8 cellular contexts compared by ENCODE assay signal in the genomic region with DNA sequence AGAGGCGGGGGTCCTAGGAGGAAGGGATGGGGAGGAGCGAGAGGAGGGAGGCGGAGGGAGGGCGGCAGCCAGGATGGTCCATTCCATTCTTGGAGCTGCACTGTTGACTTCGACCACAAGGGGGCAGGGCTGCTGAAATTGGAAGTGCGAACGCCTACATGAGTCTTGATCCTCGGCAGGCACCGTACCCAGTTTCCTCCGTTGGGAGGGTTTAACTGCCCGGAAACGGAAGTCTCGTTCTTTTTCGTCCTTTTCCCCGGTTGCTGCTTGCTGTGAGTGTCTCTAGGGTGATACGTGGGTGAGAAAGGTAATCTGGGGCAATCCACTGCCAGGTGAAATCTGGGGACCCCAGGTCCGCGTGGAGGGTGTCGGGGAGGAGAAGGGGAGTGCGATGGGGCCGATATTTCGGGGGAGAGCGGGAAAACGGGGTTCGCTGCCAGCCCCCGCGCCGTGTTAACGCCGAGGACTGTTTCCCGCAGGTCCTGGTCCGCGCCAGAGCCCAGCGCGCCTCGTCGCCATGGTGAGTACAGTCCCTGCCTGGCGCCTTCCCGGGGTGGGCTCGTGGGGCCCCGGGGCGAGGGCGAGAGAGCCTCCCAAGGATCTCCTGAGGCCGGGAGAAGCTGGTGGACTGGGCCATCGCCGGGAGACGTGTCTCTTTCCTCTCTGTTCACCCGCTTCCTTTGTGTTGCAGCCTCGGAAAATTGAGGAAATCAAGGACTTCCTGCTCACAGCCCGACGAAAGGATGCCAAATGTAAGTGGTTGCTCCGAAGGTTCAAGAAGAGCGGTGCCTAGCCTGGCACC. TPM values are rescaled to one million over a fixed set of nuclear protein-coding genes. Genes with fewer than 3 reads are reported as not detected.
DNase-seq lines count a peak whose midpoint lies in the region; ATAC-seq and TF ChIP-seq lines count a peak whose summit lies in the region.

A gene (plus strand): TSS at position 240 of the 802 bp plus-strand sequence. CDS start 278 bp downstream, at position 518.

- BruUV-seq in HCT116 (replicated peaks; lab: Mats Ljungman, UMichigan), result TSS peak; percentile 65

- H3K4me3 Mint-ChIP-seq in activated naive CD4-positive, alpha-beta T cell treated with anti-CD3 and anti-CD28 coated beads, Interleukin-2, amount 50 U/mL, for 24 hours, result peak within 1 kb of the TSS; percentile 100

- DNase-seq in GF-D8 (lab: John Stamatoyannopoulos, UW) (peak; percentile 80), HCT116 (ENCODE audit: low read depth, low spot score) (peak; percentile 99), NCI-H1048 (lab: John Stamatoyannopoulos, UW) (peak; percentile 89), glomerular endothelial cell (ENCODE audit: extremely low read depth, low read depth, low spot score) (peak; percentile 94), occipital lobe (lab: John Stamatoyannopoulos, UW) (peak; percentile 89)

- H3K9ac ChIP-seq in HCT116 (ENCODE audit: low read length), result peak within 1 kb of the TSS; percentile 99

- no peaks in the 10 kb centered on the region for H3K27me3 ChIP-seq in HCT116 (ENCODE audit: insufficient read depth, low read length)

- H3K9me2 ChIP-seq in HCT116 (ENCODE audit: insufficient read depth), result no peaks in the 10 kb centered on the region

- peaks cover 18% of the 10 kb centered on the region for H3K36me3 Mint-ChIP-seq in activated naive CD4-positive, alpha-beta T cell treated with anti-CD3 and anti-CD28 coated beads, Interleukin-2, amount 50 U/mL, for 24 hours

- peak; percentile 83 to 98 (median 98) for TF ChIP-seq CTCF in HCT116 (IDR thresholded peaks at IDR 0.05 in 2 of 3, conservative IDR thresholded peaks at IDR 0.05 in 1 of 3; ENCODE audit: borderline replicate concordance in 1 of 3, insufficient read depth in 1 of 3, low read depth in 2 of 3, low read length in 2 of 3)

- CTCF ChIA-PET in HCT116 (lab: Charles Lee), result interaction anchor here (0.7 to 2.1 kb wide), 6 partner anchors 10 to 118 kb away, joined by 3 to 8 read pairs (median 4); a partner anchor contains a TSS

- H3K9me3 ChIP-seq in HCT116 (ENCODE audit: control insufficient read depth in 1 of 2, insufficient read depth in 1 of 2, low read depth in 1 of 2, low read length in 2 of 2), result no peaks in the 10 kb centered on the region

- ATAC-seq in HCT116, result peak; percentile 74
- peak; percentile 81 for ATAC-seq in SK-N-SH treated with all-trans-retinoic acid at 6 μM for 48 hours

- H3K36me3 ChIP-seq in HCT116 (ENCODE audit: control insufficient read depth in 1 of 2, insufficient read depth in 2 of 2, low read length in 2 of 2), result peaks cover 31 to 47% of the 10 kb centered on the region in 2 experiments

- peak within 1 kb of the TSS; percentile 98 to 99 for H3K4me3 ChIP-seq in HCT116 (replicated peaks in 1 of 2; ENCODE audit: low read depth in 1 of 2, low read length in 2 of 2)

- H3K79me2 ChIP-seq in HCT116 (ENCODE audit: insufficient read depth, low read length), result peaks cover 52% of the 10 kb centered on the region

- peak within 1 kb of the TSS; percentile 59 for H2AFZ ChIP-seq in HCT116 (ENCODE audit: low read depth, low read length, poor library complexity, severe bottlenecking)

- no peaks in the 10 kb centered on the region for H3K9me3 Mint-ChIP-seq in activated naive CD4-positive, alpha-beta T cell treated with anti-CD3 and anti-CD28 coated beads, Interleukin-2, amount 50 U/mL, for 24 hours

- RAD21 ChIA-PET in HCT116 (lab: Charles Lee; ENCODE audit: low non-redundant PET in 1 of 2, low total read pairs in 2 of 2, uncharacterized antibody in 2 of 2, unreplicated experiment in 2 of 2), result no interaction called here

- H3K27me3 Mint-ChIP-seq in activated naive CD4-positive, alpha-beta T cell treated with anti-CD3 and anti-CD28 coated beads, Interleukin-2, amount 50 U/mL, for 24 hours, result peaks cover 2% of the 10 kb centered on the region

- POLR2A ChIA-PET in HCT116 (lab: Charles Lee), result interaction anchor here (0.9 to 2.1 kb wide), 5 partner anchors 8 to 15 kb away, joined by 3 to 16 read pairs (median 3); a partner anchor contains a TSS

- H3K27ac Mint-ChIP-seq in activated naive CD4-positive, alpha-beta T cell treated with anti-CD3 and anti-CD28 coated beads, Interleukin-2, amount 50 U/mL, for 24 hours, result peak within 1 kb of the TSS; percentile 100

- peak within 1 kb of the TSS; percentile 90 for H3K4me2 ChIP-seq in HCT116 (ENCODE audit: low read length)

- peaks cover 37% of the 10 kb centered on the region for H3K4me1 Mint-ChIP-seq in activated naive CD4-positive, alpha-beta T cell treated with anti-CD3 and anti-CD28 coated beads, Interleukin-2, amount 50 U/mL, for 24 hours

- peak within 1 kb of the TSS; percentile 65 for H3K27ac ChIP-seq in HCT116 (ENCODE audit: low read depth, low read length)
- H3K27ac ChIP-seq in temporal lobe (ENCODE audit: low read depth, low read length), result peak within 1 kb of the TSS; percentile 29

- H3K4me1 ChIP-seq in HCT116 (ENCODE audit: control insufficient read depth in 1 of 2, insufficient read depth in 2 of 2, low read length in 2 of 2), result peaks cover 11 to 48% of the 10 kb centered on the region in 2 experiments

- peaks cover 35% of the 10 kb centered on the region; the same call in 1 of the 2 replicates for H4K20me1 ChIP-seq in HCT116 (ENCODE audit: insufficient read depth)

- intact Hi-C loops in HCT116 (cut with micrococcal nuclease), result no loop called here

- peak; percentile 98 for TF ChIP-seq POLR2A in HCT116 (IDR thresholded peaks at IDR 0.05; ENCODE audit: borderline replicate concordance, extremely low read depth, insufficient read depth, insufficient read length)

- no peak for TF ChIP-seq RAD21 in HCT116 (IDR thresholded peaks at IDR 0.05; ENCODE audit: low read depth)

TF ChIP-seq in HCT116, 20 proteins besides CTCF, POLR2A, EP300 and RAD21 (continues in another document):
- TF ChIP-seq YY1 (IDR thresholded peaks at IDR 0.05; ENCODE audit: extremely low read depth, insufficient replicate concordance, low read depth, low read length) (peak; percentile 71), POLR2AphosphoS5 (IDR thresholded peaks at IDR 0.05; ENCODE audit: low read depth, low read length) (peak; percentile 99), JUND (IDR thresholded peaks at IDR 0.05) (no peak; the same call in 1 of the 2 replicates), SIN3A (IDR thresholded peaks at IDR 0.05; ENCODE audit: low read depth) (peak; percentile 99)
- TF ChIP-seq, protein P1, sequence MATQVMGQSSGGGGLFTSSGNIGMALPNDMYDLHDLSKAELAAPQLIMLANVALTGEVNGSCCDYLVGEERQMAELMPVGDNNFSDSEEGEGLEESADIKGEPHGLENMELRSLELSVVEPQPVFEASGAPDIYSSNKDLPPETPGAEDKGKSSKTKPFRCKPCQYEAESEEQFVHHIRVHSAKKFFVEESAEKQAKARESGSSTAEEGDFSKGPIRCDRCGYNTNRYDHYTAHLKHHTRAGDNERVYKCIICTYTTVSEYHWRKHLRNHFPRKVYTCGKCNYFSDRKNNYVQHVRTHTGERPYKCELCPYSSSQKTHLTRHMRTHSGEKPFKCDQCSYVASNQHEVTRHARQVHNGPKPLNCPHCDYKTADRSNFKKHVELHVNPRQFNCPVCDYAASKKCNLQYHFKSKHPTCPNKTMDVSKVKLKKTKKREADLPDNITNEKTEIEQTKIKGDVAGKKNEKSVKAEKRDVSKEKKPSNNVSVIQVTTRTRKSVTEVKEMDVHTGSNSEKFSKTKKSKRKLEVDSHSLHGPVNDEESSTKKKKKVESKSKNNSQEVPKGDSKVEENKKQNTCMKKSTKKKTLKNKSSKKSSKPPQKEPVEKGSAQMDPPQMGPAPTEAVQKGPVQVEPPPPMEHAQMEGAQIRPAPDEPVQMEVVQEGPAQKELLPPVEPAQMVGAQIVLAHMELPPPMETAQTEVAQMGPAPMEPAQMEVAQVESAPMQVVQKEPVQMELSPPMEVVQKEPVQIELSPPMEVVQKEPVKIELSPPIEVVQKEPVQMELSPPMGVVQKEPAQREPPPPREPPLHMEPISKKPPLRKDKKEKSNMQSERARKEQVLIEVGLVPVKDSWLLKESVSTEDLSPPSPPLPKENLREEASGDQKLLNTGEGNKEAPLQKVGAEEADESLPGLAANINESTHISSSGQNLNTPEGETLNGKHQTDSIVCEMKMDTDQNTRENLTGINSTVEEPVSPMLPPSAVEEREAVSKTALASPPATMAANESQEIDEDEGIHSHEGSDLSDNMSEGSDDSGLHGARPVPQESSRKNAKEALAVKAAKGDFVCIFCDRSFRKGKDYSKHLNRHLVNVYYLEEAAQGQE (IDR thresholded peaks at IDR 0.05; ENCODE audit: low read depth), result no peak

TF ChIP-seq in SK-N-SH treated with all-trans-retinoic acid at 6 μM for 48 hours, 23 proteins besides CTCF, POLR2A, EP300 and RAD21 (continues in another document):
- TF ChIP-seq TOX (CRISPR knock-in tag; IDR thresholded peaks at IDR 0.05; ENCODE audit: borderline replicate concordance) (peak; percentile 43; the same call in 1 of the 2 replicates), ARNTL (CRISPR knock-in tag; IDR thresholded peaks at IDR 0.05; ENCODE audit: borderline replicate concordance, low read depth) (no peak), ZNF8 (CRISPR knock-in tag; IDR thresholded peaks at IDR 0.05) (no peak), GLIS3 (CRISPR knock-in tag; IDR thresholded peaks at IDR 0.05) (peak; percentile 90; the same call in 1 of the 2 replicates), OSR1 (CRISPR knock-in tag; IDR thresholded peaks at IDR 0.05) (no peak), ZFP30 (CRISPR knock-in tag; IDR thresholded peaks at IDR 0.05) (no peak), PPARA (CRISPR knock-in tag; IDR thresholded peaks at IDR 0.05; ENCODE audit: borderline replicate concordance) (no peak), ZNF565 (CRISPR knock-in tag; conservative IDR thresholded peaks at IDR 0.05; ENCODE audit: low read depth) (no peak), ZC3H10 (CRISPR knock-in tag; IDR thresholded peaks at IDR 0.05) (no peak), ESRRG (CRISPR knock-in tag; IDR thresholded peaks at IDR 0.05) (peak; percentile 81; the same call in 1 of the 2 replicates), SNAI2 (CRISPR knock-in tag; IDR thresholded peaks at IDR 0.05) (no peak), CSDC2 (CRISPR knock-in tag; IDR thresholded peaks at IDR 0.05) (no peak)
- TF ChIP-seq, protein P2, sequence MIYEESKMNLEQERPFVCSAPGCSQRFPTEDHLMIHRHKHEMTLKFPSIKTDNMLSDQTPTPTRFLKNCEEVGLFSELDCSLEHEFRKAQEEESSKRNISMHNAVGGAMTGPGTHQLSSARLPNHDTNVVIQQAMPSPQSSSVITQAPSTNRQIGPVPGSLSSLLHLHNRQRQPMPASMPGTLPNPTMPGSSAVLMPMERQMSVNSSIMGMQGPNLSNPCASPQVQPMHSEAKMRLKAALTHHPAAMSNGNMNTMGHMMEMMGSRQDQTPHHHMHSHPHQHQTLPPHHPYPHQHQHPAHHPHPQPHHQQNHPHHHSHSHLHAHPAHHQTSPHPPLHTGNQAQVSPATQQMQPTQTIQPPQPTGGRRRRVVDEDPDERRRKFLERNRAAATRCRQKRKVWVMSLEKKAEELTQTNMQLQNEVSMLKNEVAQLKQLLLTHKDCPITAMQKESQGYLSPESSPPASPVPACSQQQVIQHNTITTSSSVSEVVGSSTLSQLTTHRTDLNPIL (CRISPR knock-in tag; IDR thresholded peaks at IDR 0.05; ENCODE audit: low read depth), result peak; percentile 16; the same call in 1 of the 2 replicates

RNA-seq across cellular contexts. Expression of the gene that starts here (rescaled TPM):
- 1,628 TPM for total RNA-seq in HCT116 (2021; ENCODE audit: unreplicated experiment)
- polyA plus RNA-seq in HCT116 (2012), result 6,393 and 7,467 TPM in 2 replicates
- 542 and 652 TPM in 2 replicates for total RNA-seq in glomerular endothelial cell
- 4,341 TPM for total RNA-seq in occipital lobe
- total RNA-seq in temporal lobe, result 757 TPM

Comparison
In these comparisons a context has a peak if more than half of its experiments do, and no peak if none do; other contexts are left out.
1. Peak in every context shown above with its lines: DNase-seq, ATAC-seq, H3K4me3 ChIP-seq and H3K27ac ChIP-seq.